ENCODE assay signal across 15 cellular contexts in the genomic region with DNA sequence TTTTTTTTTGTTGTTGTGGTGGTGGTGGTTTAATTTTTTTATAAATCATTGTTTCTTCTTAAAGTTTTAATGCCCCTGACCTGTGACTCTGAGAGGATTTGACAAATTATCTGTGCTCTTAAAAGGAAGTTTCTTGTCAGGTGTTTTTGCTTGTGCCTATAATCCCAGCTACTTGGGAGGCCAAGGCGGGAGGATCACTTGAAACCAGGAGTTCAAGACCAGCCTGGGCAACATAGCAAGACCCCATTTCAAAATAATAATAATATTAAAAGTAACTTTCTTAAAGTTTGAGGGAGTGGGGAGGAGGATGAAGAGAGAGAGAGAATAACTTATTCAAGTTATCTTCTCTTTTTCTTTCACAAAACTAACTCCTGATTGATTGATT. TPM values are rescaled to one million over a fixed set of nuclear protein-coding genes. Genes with fewer than 3 reads are reported as not detected.
A peak's percentile ranks its signal among the peaks of the same experiment; 100 is the strongest.
DNase-seq lines count a peak whose midpoint lies in the region; ATAC-seq and TF ChIP-seq lines count a peak whose summit lies in the region.
"Had no signal": no experiment of that assay in that cellular context is flagged by ENCODE, and none has a peak within 500 bp of the region (broad histone marks: within the 10 kb centered on the region; RNA-seq: fewer than 3 reads in every experiment).

No MANE protein-coding gene starts in this region.

- H3K9me3 ChIP-seq in DND-41 (ENCODE audit: insufficient read depth, low read length, severe bottlenecking) = no peaks in the 10 kb centered on the region
- H3K9me3 ChIP-seq in ascending aorta = no peaks in the 10 kb centered on the region

- TF ChIP-seq CTCF in DND-41 (IDR thresholded peaks at IDR 0.05; ENCODE audit: borderline replicate concordance, extremely low read depth, low read length, poor library complexity, severe bottlenecking) (no peak), mesothelial cell of epicardium (IDR thresholded peaks at IDR 0.05; ENCODE audit: unreplicated experiment) (no peak), ascending aorta (IDR thresholded peaks at IDR 0.05) (no peak)

- intact Hi-C loops in ascending aorta (cut with DNase I) = no loop called here

- H3K27ac Mint-ChIP-seq in T-helper 1 cell treated with Interleukin-12 subunit alpha and Interleukin-12 subunit beta and Interleukin-4 antibody, amounts not matched to agents 30 μg/mL and 1 μg/mL, for 36 hours = peak overlapping the region; percentile 89
- H3K27ac Mint-ChIP-seq in activated CD8-positive, alpha-beta T cell treated with anti-CD3 and anti-CD28 coated beads, Interleukin-2, amount 10 ng/mL, durations not matched to agents 7 days and 5 days = peak overlapping the region; percentile 92
- peak overlapping the region; percentile 91 for H3K27ac Mint-ChIP-seq in mesothelial cell of epicardium

- no peak overlapping the region for H3K9ac ChIP-seq in DND-41 (ENCODE audit: low read depth, low read length)
- H3K9ac ChIP-seq: GM23248 had no signal

- H3K36me3 ChIP-seq in DND-41 (ENCODE audit: insufficient read depth, low read length) (no peaks in the 10 kb centered on the region), ascending aorta (no peaks in the 10 kb centered on the region)

- CTCF ChIA-PET in activated CD8-positive, alpha-beta T cell treated with anti-CD3 and anti-CD28 coated beads, Interleukin-2, amount 10 ng/mL, durations not matched to agents 7 days and 5 days (lab: Charles Lee) = interaction anchor here (0.9 to 4.8 kb wide), 3 partner anchors 10 to 40 kb away, joined by 3 to 59 read pairs (median 4); a partner anchor contains a TSS

- H3K4me2 ChIP-seq in DND-41 (ENCODE audit: insufficient read depth, low read length) = peak overlapping the region; percentile 57; the same call in 1 of the 2 replicates

- H3K36me3 Mint-ChIP-seq in T-helper 1 cell treated with Interleukin-12 subunit alpha and Interleukin-12 subunit beta and Interleukin-4 antibody, amounts not matched to agents 30 μg/mL and 1 μg/mL, for 36 hours (ENCODE audit: low read depth) = peaks cover 34% of the 10 kb centered on the region
- peaks cover 50% of the 10 kb centered on the region for H3K36me3 Mint-ChIP-seq in activated CD8-positive, alpha-beta T cell treated with anti-CD3 and anti-CD28 coated beads, Interleukin-2, amount 10 ng/mL, durations not matched to agents 7 days and 5 days (ENCODE audit: low read depth)
- H3K36me3 Mint-ChIP-seq in mesothelial cell of epicardium = no peaks in the 10 kb centered on the region

- peaks cover 15% of the 10 kb centered on the region for H4K20me1 ChIP-seq in DND-41 (ENCODE audit: insufficient read depth, low read length)

- no peaks in the 10 kb centered on the region for H3K79me2 ChIP-seq in DND-41 (ENCODE audit: insufficient read depth, low read length)

- ATAC-seq in DND-41 (ENCODE audit: insufficient read depth, low read depth) = no peak
- ATAC-seq in activated CD8-positive, alpha-beta T cell treated with anti-CD3 and anti-CD28 coated beads, Interleukin-2, amount 10 ng/mL, durations not matched to agents 7 days and 5 days = no peak

- H3K27ac ChIP-seq in DND-41 (ENCODE audit: low read length) (no peak overlapping the region; the same call in 1 of the 2 replicates), ascending aorta (no peak overlapping the region)
- H3K27ac ChIP-seq: GM23248 had no signal

- peaks cover 58% of the 10 kb centered on the region for H3K4me1 ChIP-seq in DND-41 (ENCODE audit: insufficient read depth, low read length)
- H3K4me1 ChIP-seq in ascending aorta = no peaks in the 10 kb centered on the region

- POLR2A ChIA-PET in activated CD8-positive, alpha-beta T cell treated with anti-CD3 and anti-CD28 coated beads, Interleukin-2, amount 10 ng/mL, durations not matched to agents 7 days and 5 days (lab: Charles Lee) = interaction anchor here (0.9 to 2.0 kb wide), 3 partner anchors 9 to 163 kb away, joined by 4 to 7 read pairs (median 6); a partner anchor contains a TSS

- no peaks in the 10 kb centered on the region for H3K27me3 Mint-ChIP-seq in T-helper 1 cell treated with Interleukin-12 subunit alpha and Interleukin-12 subunit beta and Interleukin-4 antibody, amounts not matched to agents 30 μg/mL and 1 μg/mL, for 36 hours (ENCODE audit: low read depth)
- no peaks in the 10 kb centered on the region for H3K27me3 Mint-ChIP-seq in activated CD8-positive, alpha-beta T cell treated with anti-CD3 and anti-CD28 coated beads, Interleukin-2, amount 10 ng/mL, durations not matched to agents 7 days and 5 days (ENCODE audit: low read depth)
- H3K27me3 Mint-ChIP-seq in mesothelial cell of epicardium (ENCODE audit: low read depth) = no peaks in the 10 kb centered on the region

- H2AFZ ChIP-seq in DND-41 (ENCODE audit: low read depth, low read length) = no peak overlapping the region
- H2AFZ ChIP-seq: GM23248 had no signal

- H3K4me1 Mint-ChIP-seq in T-helper 1 cell treated with Interleukin-12 subunit alpha and Interleukin-12 subunit beta and Interleukin-4 antibody, amounts not matched to agents 30 μg/mL and 1 μg/mL, for 36 hours (ENCODE audit: low read depth) = peaks cover 74% of the 10 kb centered on the region
- H3K4me1 Mint-ChIP-seq in activated CD8-positive, alpha-beta T cell treated with anti-CD3 and anti-CD28 coated beads, Interleukin-2, amount 10 ng/mL, durations not matched to agents 7 days and 5 days (ENCODE audit: low read depth) = peaks cover 90% of the 10 kb centered on the region
- peaks cover 51% of the 10 kb centered on the region for H3K4me1 Mint-ChIP-seq in mesothelial cell of epicardium

- H3K4me3 ChIP-seq in DND-41 (ENCODE audit: low read depth in 1 of 2, low read length in 2 of 2) (no peak overlapping the region), ascending aorta (no peak overlapping the region)
- H3K4me3 ChIP-seq: GM23248 had no signal

- peaks cover 24% of the 10 kb centered on the region for H3K9me3 Mint-ChIP-seq in T-helper 1 cell treated with Interleukin-12 subunit alpha and Interleukin-12 subunit beta and Interleukin-4 antibody, amounts not matched to agents 30 μg/mL and 1 μg/mL, for 36 hours
- peaks cover 7% of the 10 kb centered on the region for H3K9me3 Mint-ChIP-seq in activated CD8-positive, alpha-beta T cell treated with anti-CD3 and anti-CD28 coated beads, Interleukin-2, amount 10 ng/mL, durations not matched to agents 7 days and 5 days (ENCODE audit: insufficient read depth)
- no peaks in the 10 kb centered on the region for H3K9me3 Mint-ChIP-seq in mesothelial cell of epicardium

- no peaks in the 10 kb centered on the region for H3K27me3 ChIP-seq in DND-41 (ENCODE audit: insufficient read depth, low read length, poor library complexity)
- H3K27me3 ChIP-seq in ascending aorta = no peaks in the 10 kb centered on the region

- DNase-seq in T-helper 1 cell = no peak
- no peak for DNase-seq in DND-41
- DNase-seq in activated CD8-positive, alpha-beta T cell treated with anti-CD3 and anti-CD28 coated beads, Interleukin-2, amount 10 ng/mL, durations not matched to agents 7 days and 5 days = no peak
- DNase-seq in mesothelial cell of epicardium (ENCODE audit: low spot score in 2 of 2, unreplicated experiment in 2 of 2) = no peak
- no peak for DNase-seq in ascending aorta (ENCODE audit: low spot score in 2 of 2)
- no peak for DNase-seq in T1000 (lab: John Stamatoyannopoulos, UW)
- no peak for DNase-seq in A172 (ENCODE audit: low spot score)
- DNase-seq: 8988T; erythroblast; NCI-H1694 treated with DMSO at 0.1 percent for 48 hours; stimulated activated CD4-positive, alpha-beta T cell treated with anti-CD3 and anti-CD28 coated beads, Interleukin-2, amount 100 ng/mL, for 48 hours had no signal

- peak overlapping the region; percentile 65 for H3K4me3 Mint-ChIP-seq in T-helper 1 cell treated with Interleukin-12 subunit alpha and Interleukin-12 subunit beta and Interleukin-4 antibody, amounts not matched to agents 30 μg/mL and 1 μg/mL, for 36 hours
- peak overlapping the region; percentile 70 for H3K4me3 Mint-ChIP-seq in activated CD8-positive, alpha-beta T cell treated with anti-CD3 and anti-CD28 coated beads, Interleukin-2, amount 10 ng/mL, durations not matched to agents 7 days and 5 days
- no peak overlapping the region for H3K4me3 Mint-ChIP-seq in mesothelial cell of epicardium

RNA-seq across cellular contexts. Expression of a gene that starts 12.2 kb away (rescaled TPM):
- total RNA-seq in activated CD8-positive, alpha-beta T cell treated with anti-CD3 and anti-CD28 coated beads, Interleukin-2, amount 10 ng/mL, durations not matched to agents 7 days and 5 days = 10 to 100 TPM; 28.0 to 30.6 TPM
- total RNA-seq in mesothelial cell of epicardium (25.2 to 26.1 TPM (median 25.4 TPM) in 3 replicates), ascending aorta (4.8 TPM)
- total RNA-seq in A172 (2014; rRNA removed; shearing (Covaris generic)) = 3.2 and 4.1 TPM in 2 replicates

RNA-seq across cellular contexts. Expression of a gene that starts 45.5 kb away (rescaled TPM):
- total RNA-seq in activated CD8-positive, alpha-beta T cell treated with anti-CD3 and anti-CD28 coated beads, Interleukin-2, amount 10 ng/mL, durations not matched to agents 7 days and 5 days = not detected
- total RNA-seq in mesothelial cell of epicardium (not detected in 3 replicates), ascending aorta (not detected)
- total RNA-seq in A172 (2014; rRNA removed; shearing (Covaris generic)) = not detected in 2 replicates
- total RNA-seq: activated CD8-positive, alpha-beta memory T cell treated with anti-CD3 and anti-CD28 coated beads for 36 hours; GM23248; lung microvascular endothelial cell had no signal
